ENCODE assay signal across 21 cellular contexts in genomic region chr4:164177186-164177585, GRCh38.
DNase-seq lines count a peak whose midpoint lies in the region; ATAC-seq lines count a peak whose summit lies in the region.
"Had no signal": no experiment of that assay in that cellular context is flagged by ENCODE, and none has a peak within 500 bp of the region (broad histone marks: within the 10 kb centered on the region; RNA-seq: fewer than 3 reads in every experiment).

No MANE protein-coding gene starts in this region.

- DNase-seq in caudate nucleus (lab: John Stamatoyannopoulos, UW), result no peak
- peak; percentile 75 for DNase-seq in medulla oblongata (ENCODE audit: extremely low spot score)
- DNase-seq in putamen (ENCODE audit: low spot score), result peak; percentile 60
- DNase-seq in iPS-NIHi7 (ENCODE audit: extremely low spot score), result no peak
- DNase-seq: ACHN; C1 segment of cervical spinal cord; CD8-positive, alpha-beta T cell; DND-41; IMR-90; NCI-H1105 treated with DMSO at 0.1 percent for 48 hours; NCI-H2029 treated with DMSO at 0.1 percent for 48 hours; NCI-H2171; NCI-H524 treated with DMSO at 0.1 percent for 48 hours; NCI-H82 had no signal

- peak overlapping the region; percentile 74 for H3K27ac ChIP-seq in caudate nucleus (ENCODE audit: low read depth, low read length)
- H3K27ac ChIP-seq: KMS-11, SJCRH30 had no signal

- ATAC-seq in GM21723 (IDR thresholded peaks at IDR 0.05; ENCODE audit: unreplicated experiment) (no peak), GM21786 (IDR thresholded peaks at IDR 0.05; ENCODE audit: unreplicated experiment) (no peak), GM18858 (IDR thresholded peaks at IDR 0.05; ENCODE audit: unreplicated experiment) (no peak)
- ATAC-seq: CD8-positive, alpha-beta T cell; GM12878; Panc1 had no signal

Comparison
In these comparisons a context has a peak if more than half of its experiments do, and no peak if none do; other contexts are left out.
1. DNase-seq: peak in medulla oblongata (single experiment) and putamen (single experiment); none in caudate nucleus (0 of 61) and iPS-NIHi7 (single experiment).